In the genomic region with DNA sequence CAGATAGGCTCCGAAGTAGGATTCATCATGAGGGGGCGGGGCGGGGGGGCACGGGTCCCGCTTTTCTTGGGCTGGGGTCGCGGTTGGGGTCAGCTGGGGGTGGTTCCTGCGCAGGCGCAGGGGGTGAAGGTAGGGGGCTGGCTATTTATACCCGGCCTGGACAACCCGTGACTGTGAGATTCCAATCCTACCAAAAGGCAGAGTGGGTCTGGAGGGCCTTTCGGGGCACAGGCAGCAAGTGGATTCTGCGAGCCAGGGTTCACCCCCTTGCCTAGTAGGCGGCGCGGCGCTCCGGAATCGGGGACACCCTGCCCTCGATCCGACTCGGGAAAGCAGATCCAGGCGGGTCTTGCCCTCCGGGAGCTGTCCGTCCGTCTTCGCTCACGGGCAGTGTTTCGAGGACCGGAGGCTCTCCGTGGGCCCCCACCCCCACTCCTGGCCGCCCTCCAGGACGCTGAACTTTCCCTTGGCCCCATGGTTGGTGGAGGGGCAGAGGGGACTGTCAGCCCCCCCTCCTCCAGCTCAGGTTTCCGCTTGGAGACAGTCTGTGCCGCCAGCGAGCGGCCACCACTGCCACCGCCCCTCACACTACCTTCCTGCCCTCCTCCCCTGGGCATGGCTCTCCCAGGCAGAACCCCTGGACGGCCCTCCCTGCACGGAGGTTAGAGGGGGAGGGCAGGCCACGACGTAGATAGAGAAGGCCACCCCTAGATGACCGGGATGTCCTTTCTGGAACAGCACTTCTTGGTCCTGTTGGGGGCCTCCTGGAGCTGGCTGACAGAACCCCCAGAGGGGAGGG, we compare ENCODE assay signal across 2 cellular contexts.
TF ChIP-seq lines count a peak whose summit lies in the region.

No MANE protein-coding gene starts in this region.

TF ChIP-seq in A549, 52 proteins besides CTCF, POLR2A, EP300 and RAD21:
- TF ChIP-seq, protein P1, sequence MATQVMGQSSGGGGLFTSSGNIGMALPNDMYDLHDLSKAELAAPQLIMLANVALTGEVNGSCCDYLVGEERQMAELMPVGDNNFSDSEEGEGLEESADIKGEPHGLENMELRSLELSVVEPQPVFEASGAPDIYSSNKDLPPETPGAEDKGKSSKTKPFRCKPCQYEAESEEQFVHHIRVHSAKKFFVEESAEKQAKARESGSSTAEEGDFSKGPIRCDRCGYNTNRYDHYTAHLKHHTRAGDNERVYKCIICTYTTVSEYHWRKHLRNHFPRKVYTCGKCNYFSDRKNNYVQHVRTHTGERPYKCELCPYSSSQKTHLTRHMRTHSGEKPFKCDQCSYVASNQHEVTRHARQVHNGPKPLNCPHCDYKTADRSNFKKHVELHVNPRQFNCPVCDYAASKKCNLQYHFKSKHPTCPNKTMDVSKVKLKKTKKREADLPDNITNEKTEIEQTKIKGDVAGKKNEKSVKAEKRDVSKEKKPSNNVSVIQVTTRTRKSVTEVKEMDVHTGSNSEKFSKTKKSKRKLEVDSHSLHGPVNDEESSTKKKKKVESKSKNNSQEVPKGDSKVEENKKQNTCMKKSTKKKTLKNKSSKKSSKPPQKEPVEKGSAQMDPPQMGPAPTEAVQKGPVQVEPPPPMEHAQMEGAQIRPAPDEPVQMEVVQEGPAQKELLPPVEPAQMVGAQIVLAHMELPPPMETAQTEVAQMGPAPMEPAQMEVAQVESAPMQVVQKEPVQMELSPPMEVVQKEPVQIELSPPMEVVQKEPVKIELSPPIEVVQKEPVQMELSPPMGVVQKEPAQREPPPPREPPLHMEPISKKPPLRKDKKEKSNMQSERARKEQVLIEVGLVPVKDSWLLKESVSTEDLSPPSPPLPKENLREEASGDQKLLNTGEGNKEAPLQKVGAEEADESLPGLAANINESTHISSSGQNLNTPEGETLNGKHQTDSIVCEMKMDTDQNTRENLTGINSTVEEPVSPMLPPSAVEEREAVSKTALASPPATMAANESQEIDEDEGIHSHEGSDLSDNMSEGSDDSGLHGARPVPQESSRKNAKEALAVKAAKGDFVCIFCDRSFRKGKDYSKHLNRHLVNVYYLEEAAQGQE (IDR thresholded peaks at IDR 0.05): no peak
- TF ChIP-seq, protein P2, sequence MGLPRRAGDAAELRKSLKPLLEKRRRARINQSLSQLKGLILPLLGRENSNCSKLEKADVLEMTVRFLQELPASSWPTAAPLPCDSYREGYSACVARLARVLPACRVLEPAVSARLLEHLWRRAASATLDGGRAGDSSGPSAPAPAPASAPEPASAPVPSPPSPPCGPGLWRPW (IDR thresholded peaks at IDR 0.05): no peak
- TF ChIP-seq SMC3 (IDR thresholded peaks at IDR 0.05) (no peak), RNF2 (IDR thresholded peaks at IDR 0.05; ENCODE audit: borderline replicate concordance, low read depth) (no peak), USF2 (IDR thresholded peaks at IDR 0.05) (no peak), ZC3H11A (IDR thresholded peaks at IDR 0.05) (no peak), EHF (CRISPR knock-in tag; IDR thresholded peaks at IDR 0.05) (no peak)
TF ChIP-seq in A549: peak in this region for 0.

TF ChIP-seq in IMR-90, 13 proteins besides CTCF, POLR2A, EP300 and RAD21:
- TF ChIP-seq CEBPB (IDR thresholded peaks at IDR 0.05; ENCODE audit: low read depth, low read length) (no peak), FOS (IDR thresholded peaks at IDR 0.05; ENCODE audit: low read depth, low read length) (no peak), MAFK (IDR thresholded peaks at IDR 0.05; ENCODE audit: low read depth, low read length) (no peak), BHLHE40 (IDR thresholded peaks at IDR 0.05; ENCODE audit: low read depth, low read length) (no peak), SMC3 (IDR thresholded peaks at IDR 0.05; ENCODE audit: low read depth, low read length) (no peak), USF2 (IDR thresholded peaks at IDR 0.05; ENCODE audit: low read depth, low read length) (no peak), MXI1 (IDR thresholded peaks at IDR 0.05; ENCODE audit: borderline replicate concordance, low read depth, low read length) (no peak)
